Comparison of ENCODE assay signal across 17 cellular contexts in the genomic region with DNA sequence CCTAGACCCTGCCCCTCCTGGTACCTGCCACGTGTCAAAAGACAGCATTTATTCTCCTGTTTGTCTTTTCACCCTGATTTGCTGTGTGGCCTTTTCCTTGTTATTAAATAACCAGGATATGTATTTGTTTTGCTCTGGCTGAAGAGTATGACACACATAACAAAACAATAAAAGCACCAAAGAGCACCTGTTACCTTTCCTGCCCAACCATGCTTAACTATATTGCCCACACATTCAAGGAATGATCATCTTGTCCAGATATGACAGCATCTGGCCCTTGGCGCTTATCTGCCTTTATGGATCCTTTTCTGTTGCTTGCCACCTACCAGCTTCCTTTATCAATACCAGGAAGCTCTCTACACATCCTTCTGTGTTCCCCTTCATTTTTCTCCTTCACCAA.
"Had no signal": no experiment of that assay in that cellular context is flagged by ENCODE, and none has a peak within 500 bp of the region (broad histone marks: within the 10 kb centered on the region; RNA-seq: fewer than 3 reads in every experiment).

No MANE protein-coding gene starts in this region.

- H3K4me1 Mint-ChIP-seq: activated CD4-positive, alpha-beta T cell treated with anti-CD3 and anti-CD28 coated beads for 36 hours; activated naive CD4-positive, alpha-beta T cell treated with anti-CD3 and anti-CD28 coated beads, Interleukin-2, amount 10 ng/mL, durations not matched to agents 7 days and 5 days had no signal

- H3K4me3 Mint-ChIP-seq: activated CD4-positive, alpha-beta memory T cell treated with anti-CD3 and anti-CD28 coated beads for 36 hours; activated CD4-positive, alpha-beta T cell treated with anti-CD3 and anti-CD28 coated beads for 36 hours; activated CD8-positive, alpha-beta memory T cell treated with anti-CD3 and anti-CD28 coated beads, Interleukin-2, amount 10 ng/mL, durations not matched to agents 7 days and 5 days; activated naive CD4-positive, alpha-beta T cell treated with anti-CD3 and anti-CD28 coated beads, Interleukin-2, amount 10 ng/mL, durations not matched to agents 7 days and 5 days; activated T-cell treated with anti-CD3 and anti-CD28 coated beads, Interleukin-2, amount 50 U/mL, for 24 hours; natural killer cell treated with Interleukin-12 subunit alpha and Interleukin-12 subunit beta and Interleukin-15 and Interleukin-18, amount 100 ng/mL, for 72 hours; T-helper 1 cell treated with Interleukin-12 subunit alpha and Interleukin-12 subunit beta and Interleukin-4 antibody, amounts not matched to agents 30 μg/mL and 1 μg/mL, for 36 hours had no signal

- H3K4me3 ChIP-seq: left ventricle myocardium inferior, skin epidermis, suprapubic skin, upper lobe of right lung had no signal

- H3K4me1 ChIP-seq: left ventricle myocardium inferior, upper lobe of right lung had no signal

- H3K27me3 ChIP-seq: suprapubic skin, upper lobe of right lung had no signal

- ATAC-seq: activated CD4-positive, alpha-beta T cell treated with anti-CD3 and anti-CD28 coated beads for 36 hours; activated CD8-positive, alpha-beta memory T cell treated with anti-CD3 and anti-CD28 coated beads, Interleukin-2, amount 10 ng/mL, durations not matched to agents 7 days and 5 days had no signal

- H3K36me3 Mint-ChIP-seq: activated CD4-positive, alpha-beta memory T cell treated with anti-CD3 and anti-CD28 coated beads for 36 hours; activated CD8-positive, alpha-beta memory T cell treated with anti-CD3 and anti-CD28 coated beads, Interleukin-2, amount 10 ng/mL, durations not matched to agents 7 days and 5 days; activated naive CD4-positive, alpha-beta T cell treated with anti-CD3 and anti-CD28 coated beads, Interleukin-2, amount 10 ng/mL, durations not matched to agents 7 days and 5 days; natural killer cell treated with Interleukin-12 subunit alpha and Interleukin-12 subunit beta and Interleukin-15 and Interleukin-18, amount 100 ng/mL, for 72 hours had no signal

- H3K27ac ChIP-seq: left ventricle myocardium inferior, skin epidermis, suprapubic skin, upper lobe of right lung had no signal

- H3K36me3 ChIP-seq: left ventricle myocardium inferior, suprapubic skin, upper lobe of right lung had no signal

- H3K27ac Mint-ChIP-seq: activated CD4-positive, alpha-beta memory T cell treated with anti-CD3 and anti-CD28 coated beads for 36 hours; activated CD4-positive, alpha-beta T cell treated with anti-CD3 and anti-CD28 coated beads for 36 hours; activated CD8-positive, alpha-beta memory T cell treated with anti-CD3 and anti-CD28 coated beads, Interleukin-2, amount 10 ng/mL, durations not matched to agents 7 days and 5 days; activated naive CD4-positive, alpha-beta T cell treated with anti-CD3 and anti-CD28 coated beads, Interleukin-2, amount 10 ng/mL, durations not matched to agents 7 days and 5 days; activated T-cell treated with anti-CD3 and anti-CD28 coated beads, Interleukin-2, amount 50 U/mL, for 24 hours; natural killer cell treated with Interleukin-12 subunit alpha and Interleukin-12 subunit beta and Interleukin-15 and Interleukin-18, amount 100 ng/mL, for 72 hours; progenitor cell of endocrine pancreas; T-helper 1 cell treated with Interleukin-12 subunit alpha and Interleukin-12 subunit beta and Interleukin-4 antibody, amounts not matched to agents 30 μg/mL and 1 μg/mL, for 36 hours had no signal

- DNase-seq: activated CD4-positive, alpha-beta memory T cell treated with anti-CD3 and anti-CD28 coated beads for 36 hours; activated CD4-positive, alpha-beta T cell treated with anti-CD3 and anti-CD28 coated beads for 36 hours; activated CD8-positive, alpha-beta memory T cell treated with anti-CD3 and anti-CD28 coated beads, Interleukin-2, amount 10 ng/mL, durations not matched to agents 7 days and 5 days; activated naive CD4-positive, alpha-beta T cell treated with anti-CD3 and anti-CD28 coated beads, Interleukin-2, amount 10 ng/mL, durations not matched to agents 7 days and 5 days; activated T-cell treated with anti-CD3 and anti-CD28 coated beads, Interleukin-2, amount 50 U/mL, for 24 hours; islet precursor cell; left ventricle myocardium inferior; occipital lobe; stimulated activated CD4-positive, alpha-beta T cell treated with anti-CD3 and anti-CD28 coated beads, Interleukin-4, amount 100 ng/mL, for 24 hours; stimulated activated CD8-positive, alpha-beta memory T cell treated with anti-CD3 and anti-CD28 coated beads, Interleukin-4, amount 100 ng/mL, for 48 hours; stimulated activated naive CD4-positive, alpha-beta T cell treated with Interleukin-2 at 50 U/mL for 16 hours had no signal

- H3K9me3 ChIP-seq: suprapubic skin, upper lobe of right lung had no signal

- H3K27me3 Mint-ChIP-seq: activated CD8-positive, alpha-beta memory T cell treated with anti-CD3 and anti-CD28 coated beads, Interleukin-2, amount 10 ng/mL, durations not matched to agents 7 days and 5 days; activated naive CD4-positive, alpha-beta T cell treated with anti-CD3 and anti-CD28 coated beads, Interleukin-2, amount 10 ng/mL, durations not matched to agents 7 days and 5 days; progenitor cell of endocrine pancreas had no signal
